Comparison of ENCODE assay signal across 12 cellular contexts in genomic region chr6:15331629-15332241, GRCh38.
DNase-seq lines count a peak whose midpoint lies in the region; ATAC-seq and TF ChIP-seq lines count a peak whose summit lies in the region.
"Had no signal": no experiment of that assay in that cellular context is flagged by ENCODE, and none has a peak within 500 bp of the region (broad histone marks: within the 10 kb centered on the region; RNA-seq: fewer than 3 reads in every experiment).

No MANE protein-coding gene starts in this region.

- CTCF ChIA-PET in activated naive CD4-positive, alpha-beta T cell treated with anti-CD3 and anti-CD28 coated beads, Interleukin-2, amount 10 ng/mL, durations not matched to agents 7 days and 5 days (lab: Charles Lee) = no interaction called here

- H3F3A ChIP-seq in MM.1S (ENCODE audit: insufficient read depth, low read length) = peaks cover 6% of the 10 kb centered on the region; the same call in 1 of the 2 replicates

- H3K4me3 ChIP-seq in MM.1S (ENCODE audit: low read length) = peak overlapping the region; percentile 41

- H3K9me3 Mint-ChIP-seq in activated naive CD4-positive, alpha-beta T cell treated with anti-CD3 and anti-CD28 coated beads, Interleukin-2, amount 10 ng/mL, durations not matched to agents 7 days and 5 days = no peaks in the 10 kb centered on the region
- H3K9me3 Mint-ChIP-seq in central memory CD8-positive, alpha-beta T cell = no peaks in the 10 kb centered on the region
- no peaks in the 10 kb centered on the region for H3K9me3 Mint-ChIP-seq in stimulated activated effector memory CD8-positive, alpha-beta T cell treated with anti-CD3 and anti-CD28 coated beads, Interleukin-12 subunit alpha, Interleukin-12 subunit beta, amount 100 ng/mL, for 72 hours

- peak overlapping the region; percentile 10; the same call in 1 of the 2 replicates for H3K9ac ChIP-seq in MM.1S (ENCODE audit: low read length)

- no peaks in the 10 kb centered on the region for H4K20me1 ChIP-seq in MM.1S (ENCODE audit: insufficient read depth, low read length)

- H2AFZ ChIP-seq in MM.1S (ENCODE audit: low read length) = no peak overlapping the region

- no peak for TF ChIP-seq CTCF in MM.1S (IDR thresholded peaks at IDR 0.05; ENCODE audit: low read length)

- H3K4me1 Mint-ChIP-seq in activated naive CD4-positive, alpha-beta T cell treated with anti-CD3 and anti-CD28 coated beads, Interleukin-2, amount 10 ng/mL, durations not matched to agents 7 days and 5 days = peaks cover 60% of the 10 kb centered on the region
- H3K4me1 Mint-ChIP-seq in central memory CD8-positive, alpha-beta T cell = peaks cover 86% of the 10 kb centered on the region
- H3K4me1 Mint-ChIP-seq in stimulated activated effector memory CD8-positive, alpha-beta T cell treated with anti-CD3 and anti-CD28 coated beads, Interleukin-12 subunit alpha, Interleukin-12 subunit beta, amount 100 ng/mL, for 72 hours = peaks cover 81% of the 10 kb centered on the region

- H3K4me1 ChIP-seq in MM.1S (ENCODE audit: low read length) = peaks cover 20% of the 10 kb centered on the region; the same call in 1 of the 2 replicates

- H3K27ac ChIP-seq in MM.1S (ENCODE audit: low read length) = peak overlapping the region; percentile 33; the same call in 1 of the 2 replicates

- H3K36me3 ChIP-seq in MM.1S (replicated peaks; ENCODE audit: insufficient read depth, low read length) = no peaks in the 10 kb centered on the region

- H3K79me2 ChIP-seq in MM.1S (ENCODE audit: low read length) = peaks cover 93% of the 10 kb centered on the region

- H3K27me3 Mint-ChIP-seq in activated naive CD4-positive, alpha-beta T cell treated with anti-CD3 and anti-CD28 coated beads, Interleukin-2, amount 10 ng/mL, durations not matched to agents 7 days and 5 days = no peaks in the 10 kb centered on the region
- no peaks in the 10 kb centered on the region for H3K27me3 Mint-ChIP-seq in central memory CD8-positive, alpha-beta T cell

- peaks cover 15% of the 10 kb centered on the region for H3K36me3 Mint-ChIP-seq in activated naive CD4-positive, alpha-beta T cell treated with anti-CD3 and anti-CD28 coated beads, Interleukin-2, amount 10 ng/mL, durations not matched to agents 7 days and 5 days
- H3K36me3 Mint-ChIP-seq in central memory CD8-positive, alpha-beta T cell (ENCODE audit: insufficient read depth) = peaks cover 1% of the 10 kb centered on the region
- H3K36me3 Mint-ChIP-seq in stimulated activated effector memory CD8-positive, alpha-beta T cell treated with anti-CD3 and anti-CD28 coated beads, Interleukin-12 subunit alpha, Interleukin-12 subunit beta, amount 100 ng/mL, for 72 hours = peaks cover 31% of the 10 kb centered on the region

- no peaks in the 10 kb centered on the region for H3K9me3 ChIP-seq in MM.1S (replicated peaks; ENCODE audit: insufficient read depth, low read length)

- ATAC-seq in central memory CD8-positive, alpha-beta T cell (replicated peaks; ENCODE audit: extremely low read depth, poor library complexity, severe bottlenecking) = no peak
- ATAC-seq in stimulated activated effector memory CD8-positive, alpha-beta T cell treated with anti-CD3 and anti-CD28 coated beads, Interleukin-12 subunit alpha, Interleukin-12 subunit beta, amount 100 ng/mL, for 72 hours = no peak

- H3K27ac Mint-ChIP-seq in activated naive CD4-positive, alpha-beta T cell treated with anti-CD3 and anti-CD28 coated beads, Interleukin-2, amount 10 ng/mL, durations not matched to agents 7 days and 5 days = peak overlapping the region; percentile 15
- H3K27ac Mint-ChIP-seq in central memory CD8-positive, alpha-beta T cell (ENCODE audit: low read depth) = peak overlapping the region; percentile 77
- H3K27ac Mint-ChIP-seq in stimulated activated effector memory CD8-positive, alpha-beta T cell treated with anti-CD3 and anti-CD28 coated beads, Interleukin-12 subunit alpha, Interleukin-12 subunit beta, amount 100 ng/mL, for 72 hours = peak overlapping the region; percentile 86

- DNase-seq in activated naive CD4-positive, alpha-beta T cell treated with anti-CD3 and anti-CD28 coated beads, Interleukin-2, amount 10 ng/mL, durations not matched to agents 7 days and 5 days = no peak
- DNase-seq in activated naive CD4-positive, alpha-beta T cell treated with anti-CD3 and anti-CD28 coated beads, Interleukin-2, amount 50 U/mL, for 16 hours = no peak
- DNase-seq in MM.1S (peak; percentile 56), hypothalamus (lab: John Stamatoyannopoulos, UW) (no peak), CD1c-positive myeloid dendritic cell (ENCODE audit: extremely low spot score) (no peak)
- no peak for DNase-seq in central memory CD8-positive, alpha-beta T cell (ENCODE audit: low spot score in 2 of 2)
- no peak for DNase-seq in stimulated activated effector memory CD8-positive, alpha-beta T cell treated with anti-CD3 and anti-CD28 coated beads, Interleukin-12 subunit alpha, Interleukin-12 subunit beta, amount 100 ng/mL, for 72 hours (ENCODE audit: low spot score in 2 of 2)
- DNase-seq in activated CD4-positive, CD25-positive, alpha-beta regulatory T cell (lab: John Stamatoyannopoulos, UW) = no peak
- DNase-seq: NCI-H1092; NCI-H226; nucleus accumbens; stimulated activated CD4-positive, alpha-beta T cell treated with anti-CD3 and anti-CD28 coated beads, Interleukin-4, amount 100 ng/mL, for 4 hours had no signal

- no peaks in the 10 kb centered on the region for H3K9me2 ChIP-seq in MM.1S (replicated peaks; ENCODE audit: insufficient read depth, low read length)

- H3K4me3 Mint-ChIP-seq in activated naive CD4-positive, alpha-beta T cell treated with anti-CD3 and anti-CD28 coated beads, Interleukin-2, amount 10 ng/mL, durations not matched to agents 7 days and 5 days = no peak overlapping the region
- peak overlapping the region; percentile 64 for H3K4me3 Mint-ChIP-seq in central memory CD8-positive, alpha-beta T cell
- H3K4me3 Mint-ChIP-seq in stimulated activated effector memory CD8-positive, alpha-beta T cell treated with anti-CD3 and anti-CD28 coated beads, Interleukin-12 subunit alpha, Interleukin-12 subunit beta, amount 100 ng/mL, for 72 hours = peak overlapping the region; percentile 59

- H3K27me3 ChIP-seq in MM.1S (replicated peaks; ENCODE audit: insufficient read depth, low read length) = no peaks in the 10 kb centered on the region

- peak overlapping the region; percentile 77 for H3K4me2 ChIP-seq in MM.1S (ENCODE audit: low read depth, low read length)

Comparison
In these comparisons a context has a peak if more than half of its experiments do, and no peak if none do; other contexts are left out.
1. H3K27ac Mint-ChIP-seq: peak in every context shown above with its lines; median percentile 86 in stimulated activated effector memory CD8-positive, alpha-beta T cell treated with anti-CD3 and anti-CD28 coated beads, Interleukin-12 subunit alpha, Interleukin-12 subunit beta, amount 100 ng/mL, for 72 hours; 77 in central memory CD8-positive, alpha-beta T cell; 15 in activated naive CD4-positive, alpha-beta T cell treated with anti-CD3 and anti-CD28 coated beads, Interleukin-2, amount 10 ng/mL, durations not matched to agents 7 days and 5 days.